ENCODE assay signal across 1 cellular context in the genomic region with DNA sequence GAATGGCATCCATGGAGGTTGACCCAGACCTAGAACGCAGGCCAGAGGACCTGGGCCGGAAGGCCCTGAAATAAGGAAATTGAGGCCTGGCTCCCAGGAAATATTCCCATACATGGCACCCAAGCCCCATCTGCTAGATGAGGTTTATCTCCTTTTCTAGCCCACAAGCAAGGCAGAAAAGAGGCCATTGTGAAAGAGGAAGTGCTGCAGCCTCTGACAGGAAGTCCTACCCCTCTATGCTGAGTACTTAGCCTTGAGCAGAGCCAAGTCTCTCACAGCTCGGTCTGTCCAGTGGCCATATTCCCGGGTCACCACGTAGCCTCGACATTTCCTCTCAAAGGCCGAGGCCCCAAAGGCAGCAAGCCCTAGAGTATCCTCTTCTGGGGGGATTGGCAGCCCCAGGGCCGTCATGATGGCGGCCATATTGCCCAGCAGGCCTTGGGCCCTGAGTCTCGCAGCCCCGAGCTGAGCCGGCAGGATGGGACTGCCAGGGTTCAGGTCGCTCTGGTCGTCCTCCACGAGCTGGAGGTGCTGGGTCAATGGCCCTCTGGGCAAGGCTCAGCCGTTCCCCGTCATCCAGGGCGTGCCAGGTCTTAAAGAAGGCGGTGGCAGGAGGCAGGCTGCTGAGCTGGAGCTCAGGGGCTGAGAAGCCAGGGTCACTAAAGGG.
TF ChIP-seq lines count a peak whose summit lies in the region.

No MANE protein-coding gene starts in this region.

TF ChIP-seq in HepG2, 621 proteins besides CTCF, POLR2A, EP300 and RAD21:
- TF ChIP-seq PHF20 (CRISPR knock-in tag; IDR thresholded peaks at IDR 0.05) (peak; percentile 41; the same call in 1 of the 2 replicates), ZNF768 (CRISPR knock-in tag; IDR thresholded peaks at IDR 0.05) (peak; percentile 21; the same call in 1 of the 2 replicates), HIVEP1 (CRISPR knock-in tag; IDR thresholded peaks at IDR 0.05) (0 out of 2 replicates have a peak, but pooled peaks have one; percentile 11), YY1 (IDR thresholded peaks at IDR 0.05; ENCODE audit: insufficient read depth, insufficient replicate concordance, low read depth, low read length) (peak; percentile 50), NFATC3 (CRISPR knock-in tag; IDR thresholded peaks at IDR 0.05) (0 out of 2 replicates have a peak, but pooled peaks have one; percentile 41), ZNF883 (CRISPR knock-in tag; IDR thresholded peaks at IDR 0.05; ENCODE audit: not compliant biosample characterization) (peak; percentile 35), GABPA (IDR thresholded peaks at IDR 0.05; ENCODE audit: low read depth, low read length) (peak; percentile 41), GABPA (CRISPR knock-in tag; IDR thresholded peaks at IDR 0.05; ENCODE audit: low read depth) (no peak), IKZF4 (CRISPR knock-in tag; IDR thresholded peaks at IDR 0.05; ENCODE audit: borderline replicate concordance, low read depth, not compliant biosample characterization) (peak; percentile 30), ZSCAN29 (CRISPR knock-in tag; conservative IDR thresholded peaks at IDR 0.05) (no peak), ZFP82 (CRISPR knock-in tag; IDR thresholded peaks at IDR 0.05; ENCODE audit: borderline replicate concordance) (no peak), ZNF501 (CRISPR knock-in tag; IDR thresholded peaks at IDR 0.05) (0 out of 2 replicates have a peak, but pooled peaks have one; percentile 17), ZNF274 (CRISPR knock-in tag; IDR thresholded peaks at IDR 0.05) (peak; percentile 52; the same call in 1 of the 2 replicates), RNF2 (conservative IDR thresholded peaks at IDR 0.05; ENCODE audit: low read depth) (no peak), KDM2A (CRISPR knock-in tag; IDR thresholded peaks at IDR 0.05; ENCODE audit: borderline replicate concordance, low read depth) (no peak), SALL1 (CRISPR knock-in tag; IDR thresholded peaks at IDR 0.05) (0 out of 2 replicates have a peak, but pooled peaks have one; percentile 11), ZBTB7B (CRISPR knock-in tag; IDR thresholded peaks at IDR 0.05) (no peak), ZNF343 (CRISPR knock-in tag; IDR thresholded peaks at IDR 0.05) (0 out of 2 replicates have a peak, but pooled peaks have one; percentile 14)
- TF ChIP-seq, protein P1, sequence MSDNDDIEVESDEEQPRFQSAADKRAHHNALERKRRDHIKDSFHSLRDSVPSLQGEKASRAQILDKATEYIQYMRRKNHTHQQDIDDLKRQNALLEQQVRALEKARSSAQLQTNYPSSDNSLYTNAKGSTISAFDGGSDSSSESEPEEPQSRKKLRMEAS (IDR thresholded peaks at IDR 0.05) = 0 out of 2 replicates have a peak, but pooled peaks have one; percentile 2
- TF ChIP-seq, protein P2, sequence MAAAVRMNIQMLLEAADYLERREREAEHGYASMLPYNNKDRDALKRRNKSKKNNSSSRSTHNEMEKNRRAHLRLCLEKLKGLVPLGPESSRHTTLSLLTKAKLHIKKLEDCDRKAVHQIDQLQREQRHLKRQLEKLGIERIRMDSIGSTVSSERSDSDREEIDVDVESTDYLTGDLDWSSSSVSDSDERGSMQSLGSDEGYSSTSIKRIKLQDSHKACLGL (CRISPR knock-in tag; IDR thresholded peaks at IDR 0.05) = 0 out of 2 replicates have a peak, but pooled peaks have one; percentile 17
- TF ChIP-seq, protein P3, sequence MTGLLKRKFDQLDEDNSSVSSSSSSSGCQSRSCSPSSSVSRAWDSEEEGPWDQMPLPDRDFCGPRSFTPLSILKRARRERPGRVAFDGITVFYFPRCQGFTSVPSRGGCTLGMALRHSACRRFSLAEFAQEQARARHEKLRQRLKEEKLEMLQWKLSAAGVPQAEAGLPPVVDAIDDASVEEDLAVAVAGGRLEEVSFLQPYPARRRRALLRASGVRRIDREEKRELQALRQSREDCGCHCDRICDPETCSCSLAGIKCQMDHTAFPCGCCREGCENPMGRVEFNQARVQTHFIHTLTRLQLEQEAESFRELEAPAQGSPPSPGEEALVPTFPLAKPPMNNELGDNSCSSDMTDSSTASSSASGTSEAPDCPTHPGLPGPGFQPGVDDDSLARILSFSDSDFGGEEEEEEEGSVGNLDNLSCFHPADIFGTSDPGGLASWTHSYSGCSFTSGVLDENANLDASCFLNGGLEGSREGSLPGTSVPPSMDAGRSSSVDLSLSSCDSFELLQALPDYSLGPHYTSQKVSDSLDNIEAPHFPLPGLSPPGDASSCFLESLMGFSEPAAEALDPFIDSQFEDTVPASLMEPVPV (CRISPR knock-in tag; IDR thresholded peaks at IDR 0.05) = no peak
- TF ChIP-seq, protein P4, sequence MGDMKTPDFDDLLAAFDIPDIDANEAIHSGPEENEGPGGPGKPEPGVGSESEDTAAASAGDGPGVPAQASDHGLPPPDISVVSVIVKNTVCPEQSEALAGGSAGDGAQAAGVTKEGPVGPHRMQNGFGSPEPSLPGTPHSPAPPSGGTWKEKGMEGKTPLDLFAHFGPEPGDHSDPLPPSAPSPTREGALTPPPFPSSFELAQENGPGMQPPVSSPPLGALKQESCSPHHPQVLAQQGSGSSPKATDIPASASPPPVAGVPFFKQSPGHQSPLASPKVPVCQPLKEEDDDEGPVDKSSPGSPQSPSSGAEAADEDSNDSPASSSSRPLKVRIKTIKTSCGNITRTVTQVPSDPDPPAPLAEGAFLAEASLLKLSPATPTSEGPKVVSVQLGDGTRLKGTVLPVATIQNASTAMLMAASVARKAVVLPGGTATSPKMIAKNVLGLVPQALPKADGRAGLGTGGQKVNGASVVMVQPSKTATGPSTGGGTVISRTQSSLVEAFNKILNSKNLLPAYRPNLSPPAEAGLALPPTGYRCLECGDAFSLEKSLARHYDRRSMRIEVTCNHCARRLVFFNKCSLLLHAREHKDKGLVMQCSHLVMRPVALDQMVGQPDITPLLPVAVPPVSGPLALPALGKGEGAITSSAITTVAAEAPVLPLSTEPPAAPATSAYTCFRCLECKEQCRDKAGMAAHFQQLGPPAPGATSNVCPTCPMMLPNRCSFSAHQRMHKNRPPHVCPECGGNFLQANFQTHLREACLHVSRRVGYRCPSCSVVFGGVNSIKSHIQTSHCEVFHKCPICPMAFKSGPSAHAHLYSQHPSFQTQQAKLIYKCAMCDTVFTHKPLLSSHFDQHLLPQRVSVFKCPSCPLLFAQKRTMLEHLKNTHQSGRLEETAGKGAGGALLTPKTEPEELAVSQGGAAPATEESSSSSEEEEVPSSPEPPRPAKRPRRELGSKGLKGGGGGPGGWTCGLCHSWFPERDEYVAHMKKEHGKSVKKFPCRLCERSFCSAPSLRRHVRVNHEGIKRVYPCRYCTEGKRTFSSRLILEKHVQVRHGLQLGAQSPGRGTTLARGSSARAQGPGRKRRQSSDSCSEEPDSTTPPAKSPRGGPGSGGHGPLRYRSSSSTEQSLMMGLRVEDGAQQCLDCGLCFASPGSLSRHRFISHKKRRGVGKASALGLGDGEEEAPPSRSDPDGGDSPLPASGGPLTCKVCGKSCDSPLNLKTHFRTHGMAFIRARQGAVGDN (CRISPR knock-in tag; IDR thresholded peaks at IDR 0.05) = peak; percentile 30; the same call in 1 of the 2 replicates
